ENCODE assay signal across 8 cellular contexts in genomic region chr5:33588654-33589372, GRCh38.
DNase-seq lines count a peak whose midpoint lies in the region; ATAC-seq and TF ChIP-seq lines count a peak whose summit lies in the region.

No MANE protein-coding gene starts in this region.

- CTCF ChIA-PET in activated CD8-positive, alpha-beta memory T cell treated with anti-CD3 and anti-CD28 coated beads, Interleukin-2, amount 10 ng/mL, durations not matched to agents 7 days and 5 days (lab: Charles Lee), result interaction anchor here (0.7 to 2.4 kb wide), 7 partner anchors 9 to 382 kb away, joined by 3 to 21 read pairs (median 3); partner anchors contain the start of gene RXFP3

- H3K79me2 ChIP-seq in MM.1S (ENCODE audit: low read length), result no peaks in the 10 kb centered on the region

- H3K36me3 ChIP-seq in MM.1S (replicated peaks; ENCODE audit: insufficient read depth, low read length) (no peaks in the 10 kb centered on the region), iPS DF 6.9 (ENCODE audit: control insufficient read depth, insufficient read depth, low read length) (no peaks in the 10 kb centered on the region)

- H3K9me3 Mint-ChIP-seq in activated CD8-positive, alpha-beta memory T cell treated with anti-CD3 and anti-CD28 coated beads, Interleukin-2, amount 10 ng/mL, durations not matched to agents 7 days and 5 days (ENCODE audit: low read depth), result no peaks in the 10 kb centered on the region

- H3K4me1 Mint-ChIP-seq in activated CD8-positive, alpha-beta memory T cell treated with anti-CD3 and anti-CD28 coated beads, Interleukin-2, amount 10 ng/mL, durations not matched to agents 7 days and 5 days, result no peaks in the 10 kb centered on the region

- H3K27me3 ChIP-seq in MM.1S (replicated peaks; ENCODE audit: insufficient read depth, low read length), result no peaks in the 10 kb centered on the region
- H3K27me3 ChIP-seq in iPS DF 6.9 (ENCODE audit: control insufficient read depth, insufficient read depth, low read length), result no peaks in the 10 kb centered on the region

- no peak overlapping the region for H3K27ac Mint-ChIP-seq in activated CD8-positive, alpha-beta memory T cell treated with anti-CD3 and anti-CD28 coated beads, Interleukin-2, amount 10 ng/mL, durations not matched to agents 7 days and 5 days

- no peaks in the 10 kb centered on the region for H3F3A ChIP-seq in MM.1S (ENCODE audit: insufficient read depth, low read length)

- TF ChIP-seq CTCF in AG10803 (conservative IDR thresholded peaks at IDR 0.05; ENCODE audit: low read length) (peak; percentile 40), MM.1S (IDR thresholded peaks at IDR 0.05; ENCODE audit: low read length) (peak; percentile 49)

- H3K4me1 ChIP-seq in MM.1S (ENCODE audit: low read length), result no peaks in the 10 kb centered on the region
- no peaks in the 10 kb centered on the region for H3K4me1 ChIP-seq in iPS DF 6.9 (ENCODE audit: control insufficient read depth, insufficient read depth, low read length)

- H3K27ac ChIP-seq in MM.1S (ENCODE audit: low read length), result no peak overlapping the region
- no peak overlapping the region for H3K27ac ChIP-seq in iPS DF 6.9 (ENCODE audit: low read length)

- no peak overlapping the region for H3K9ac ChIP-seq in MM.1S (ENCODE audit: low read length)

- DNase-seq in AG10803 (ENCODE audit: low read depth), result no peak
- DNase-seq in MM.1S, result no peak
- DNase-seq in activated CD8-positive, alpha-beta memory T cell treated with anti-CD3 and anti-CD28 coated beads, Interleukin-2, amount 10 ng/mL, durations not matched to agents 7 days and 5 days, result peak; percentile 45
- peak; percentile 61 for DNase-seq in iPS DF 6.9 (ENCODE audit: low read depth, low spot score)
- peak; percentile 61 for DNase-seq in stimulated activated naive CD8-positive, alpha-beta T cell treated with anti-CD3 and anti-CD28 coated beads, Interleukin-15, Interleukin-2, amounts not matched to agents 100 U/mL and 50 U/mL, for 24 hours
- no peak for DNase-seq in SIG-M5 treated with dmso at 0.1 percent for 504 hours (lab: John Stamatoyannopoulos, UW; ENCODE audit: unreplicated experiment)

- peaks cover 3% of the 10 kb centered on the region for H3K27me3 Mint-ChIP-seq in activated CD8-positive, alpha-beta memory T cell treated with anti-CD3 and anti-CD28 coated beads, Interleukin-2, amount 10 ng/mL, durations not matched to agents 7 days and 5 days

- ATAC-seq in GM19035 (IDR thresholded peaks at IDR 0.05; ENCODE audit: unreplicated experiment), result peak; percentile 88
- ATAC-seq in activated CD8-positive, alpha-beta memory T cell treated with anti-CD3 and anti-CD28 coated beads, Interleukin-2, amount 10 ng/mL, durations not matched to agents 7 days and 5 days, result no peak
- peak; percentile 59 for ATAC-seq in stimulated activated naive CD8-positive, alpha-beta T cell treated with anti-CD3 and anti-CD28 coated beads, Interleukin-15, Interleukin-2, amounts not matched to agents 100 U/mL and 50 U/mL, for 24 hours
- no peak for ATAC-seq in GM19452 (IDR thresholded peaks at IDR 0.05; ENCODE audit: unreplicated experiment)

- no peaks in the 10 kb centered on the region for H3K9me2 ChIP-seq in MM.1S (replicated peaks; ENCODE audit: insufficient read depth, low read length)

- no peak overlapping the region for H2AFZ ChIP-seq in MM.1S (ENCODE audit: low read length)

- no peaks in the 10 kb centered on the region for H3K36me3 Mint-ChIP-seq in activated CD8-positive, alpha-beta memory T cell treated with anti-CD3 and anti-CD28 coated beads, Interleukin-2, amount 10 ng/mL, durations not matched to agents 7 days and 5 days

- no peak overlapping the region for H3K4me3 ChIP-seq in AG10803 (ENCODE audit: low read length)
- no peak overlapping the region for H3K4me3 ChIP-seq in MM.1S (ENCODE audit: low read length)
- no peak overlapping the region for H3K4me3 ChIP-seq in iPS DF 6.9 (ENCODE audit: low read length)

- no peak overlapping the region for H3K4me3 Mint-ChIP-seq in activated CD8-positive, alpha-beta memory T cell treated with anti-CD3 and anti-CD28 coated beads, Interleukin-2, amount 10 ng/mL, durations not matched to agents 7 days and 5 days

- H3K9me3 ChIP-seq in MM.1S (replicated peaks; ENCODE audit: insufficient read depth, low read length) (no peaks in the 10 kb centered on the region), iPS DF 6.9 (ENCODE audit: control insufficient read depth, insufficient read depth, low read length) (no peaks in the 10 kb centered on the region)

- no CpG with 5 or more reads among the region's 16 CpGs for WGBS in iPS DF 6.9 (ENCODE audit: insufficient coverage, insufficient read length)

- no peak overlapping the region for H3K4me2 ChIP-seq in MM.1S (ENCODE audit: low read depth, low read length)

- H4K20me1 ChIP-seq in MM.1S (ENCODE audit: insufficient read depth, low read length), result no peaks in the 10 kb centered on the region

Comparison
In these comparisons a context has a peak if more than half of its experiments do, and no peak if none do; other contexts are left out.
1. DNase-seq: peak in activated CD8-positive, alpha-beta memory T cell treated with anti-CD3 and anti-CD28 coated beads, Interleukin-2, amount 10 ng/mL, durations not matched to agents 7 days and 5 days (single experiment), iPS DF 6.9 (single experiment) and stimulated activated naive CD8-positive, alpha-beta T cell treated with anti-CD3 and anti-CD28 coated beads, Interleukin-15, Interleukin-2, amounts not matched to agents 100 U/mL and 50 U/mL, for 24 hours (single experiment); none in AG10803 (single experiment), MM.1S (single experiment) and SIG-M5 treated with dmso at 0.1 percent for 504 hours (single experiment).
2. ATAC-seq: peak in GM19035 (single experiment) and stimulated activated naive CD8-positive, alpha-beta T cell treated with anti-CD3 and anti-CD28 coated beads, Interleukin-15, Interleukin-2, amounts not matched to agents 100 U/mL and 50 U/mL, for 24 hours (single experiment); none in activated CD8-positive, alpha-beta memory T cell treated with anti-CD3 and anti-CD28 coated beads, Interleukin-2, amount 10 ng/mL, durations not matched to agents 7 days and 5 days (single experiment) and GM19452 (single experiment).